Comparison of ENCODE assay signal across 16 cellular contexts in the genomic region with DNA sequence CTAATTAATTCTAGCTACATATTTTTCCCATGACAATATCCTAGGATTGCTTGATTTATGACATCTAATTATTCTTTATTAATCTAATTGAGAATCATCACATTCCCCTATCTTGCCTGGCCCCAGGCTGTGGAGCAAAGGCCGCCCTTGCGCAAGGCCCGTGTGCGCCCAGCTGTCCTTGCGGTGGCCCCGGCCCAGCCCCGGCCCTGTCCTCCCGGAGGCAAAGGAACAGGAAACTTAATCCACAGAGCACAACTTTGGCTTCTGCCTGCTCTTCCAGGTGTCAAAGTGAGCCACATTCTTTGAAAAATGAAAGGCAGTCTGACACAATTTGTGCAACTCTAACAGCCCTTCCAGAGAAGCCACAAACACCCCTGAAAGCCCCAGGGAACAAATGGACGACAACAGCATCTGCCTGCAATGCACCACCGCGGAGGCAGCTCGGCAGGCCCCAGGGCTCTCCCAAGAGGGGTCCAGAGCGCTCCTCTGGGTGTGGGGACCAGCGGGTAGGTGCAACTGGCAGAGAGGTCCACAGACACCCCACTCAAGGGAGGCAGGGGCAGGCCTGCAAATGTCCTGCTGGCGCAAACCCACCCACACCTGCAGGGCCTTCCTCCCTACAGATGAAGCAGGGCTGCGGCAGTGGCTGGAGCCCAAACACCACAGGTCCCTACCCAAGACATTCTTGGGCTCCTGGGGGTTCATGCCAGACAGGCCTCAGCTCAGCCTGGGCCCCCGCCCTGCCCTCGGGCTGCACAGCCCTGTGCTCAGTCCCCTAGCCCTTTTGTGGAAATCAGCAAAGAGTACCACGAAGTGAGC. TPM values are rescaled to one million over a fixed set of nuclear protein-coding genes. Genes with fewer than 3 reads are reported as not detected.
DNase-seq lines count a peak whose midpoint lies in the region; ATAC-seq, FAIRE-seq and TF ChIP-seq lines count a peak whose summit lies in the region.
"Had no signal": no experiment of that assay in that cellular context is flagged by ENCODE, and none has a peak within 500 bp of the region (broad histone marks: within the 10 kb centered on the region; RNA-seq: fewer than 3 reads in every experiment).

No MANE protein-coding gene starts in this region.

- H3K27ac Mint-ChIP-seq in activated T-helper 1 cell treated with anti-CD3 and anti-CD28 coated beads, Interleukin-12 subunit alpha, Interleukin-12 subunit beta, Interleukin-2, Interleukin-4 antibody, amounts not matched to agents 30 ng/mL and 10 ng/mL and 1 ng/mL, durations not matched to agents 14 hours and 24 hours and 36 hours, result no peak overlapping the region
- H3K27ac Mint-ChIP-seq: dendritic cell treated with granulocyte-macrophage colony-stimulating factor and Interleukin-4, amounts not matched to agents 40 ng/mL and 50 ng/mL, for 4 days; nephron had no signal

- TF ChIP-seq POLR2A in HepG2 (IDR thresholded peaks at IDR 0.05; ENCODE audit: insufficient read depth in 1 of 2, low read depth in 2 of 2, low read length in 2 of 2), result 0 out of 4 replicates have a peak, but pooled peaks of 1 of the 2 experiments have one; percentile 38

- no peaks in the 10 kb centered on the region for H3K36me3 ChIP-seq in HepG2 (replicated peaks in 1 of 2; ENCODE audit: control insufficient read depth in 1 of 2, insufficient read depth in 2 of 2, low read length in 2 of 2)
- no peaks in the 10 kb centered on the region for H3K36me3 ChIP-seq in upper lobe of right lung

- no peak for TF ChIP-seq RAD21 in HepG2 (CRISPR knock-in tag; IDR thresholded peaks at IDR 0.05)

- in situ Hi-C loops in HepG2 (cut with HindIII; ENCODE audit: extremely low pct_ligation_motif_present, low pct_unique_long_range_greater_than_20kb), result no loop called here

- H3K27me3 ChIP-seq in HepG2 (ENCODE audit: control insufficient read depth in 1 of 2, insufficient read depth in 2 of 2, low read length in 2 of 2) (no peaks in the 10 kb centered on the region), upper lobe of right lung (no peaks in the 10 kb centered on the region)
- H3K27me3 ChIP-seq: tibial nerve had no signal

- peaks cover 9% of the 10 kb centered on the region for H3K4me1 Mint-ChIP-seq in activated T-helper 1 cell treated with anti-CD3 and anti-CD28 coated beads, Interleukin-12 subunit alpha, Interleukin-12 subunit beta, Interleukin-2, Interleukin-4 antibody, amounts not matched to agents 30 ng/mL and 10 ng/mL and 1 ng/mL, durations not matched to agents 14 hours and 24 hours and 36 hours (ENCODE audit: low read depth)
- H3K4me1 Mint-ChIP-seq: nephron had no signal

- peak overlapping the region; percentile 83 for H3K4me2 ChIP-seq in HepG2 (ENCODE audit: low read depth, low read length)

- no peak for TF ChIP-seq CTCF in HepG2 (CRISPR knock-in tag; IDR thresholded peaks at IDR 0.05)
- no peak for TF ChIP-seq CTCF in upper lobe of right lung (IDR thresholded peaks at IDR 0.05)

- H3K4me3 Mint-ChIP-seq in activated T-helper 1 cell treated with anti-CD3 and anti-CD28 coated beads, Interleukin-12 subunit alpha, Interleukin-12 subunit beta, Interleukin-2, Interleukin-4 antibody, amounts not matched to agents 30 ng/mL and 10 ng/mL and 1 ng/mL, durations not matched to agents 14 hours and 24 hours and 36 hours, result no peak overlapping the region
- H3K4me3 Mint-ChIP-seq: dendritic cell treated with granulocyte-macrophage colony-stimulating factor and Interleukin-4, amounts not matched to agents 40 ng/mL and 50 ng/mL, for 4 days; nephron had no signal

- H3K9ac ChIP-seq in HepG2 (ENCODE audit: insufficient read depth, low read depth, low read length), result peak overlapping the region; percentile 69

- WGBS in HepG2 (ENCODE audit: low lambda C conversion rate), result 14% methylated on average over 9 of the region's 19 CpGs

- CTCF ChIA-PET in HepG2 (lab: Yijun Ruan, JAX; ENCODE audit: low intra/inter-chr PET ratio, low total read pairs), result no interaction called here

- no peaks in the 10 kb centered on the region for H3K9me3 Mint-ChIP-seq in activated T-helper 1 cell treated with anti-CD3 and anti-CD28 coated beads, Interleukin-12 subunit alpha, Interleukin-12 subunit beta, Interleukin-2, Interleukin-4 antibody, amounts not matched to agents 30 ng/mL and 10 ng/mL and 1 ng/mL, durations not matched to agents 14 hours and 24 hours and 36 hours

- ATAC-seq in HepG2 (peak; percentile 91), upper lobe of right lung (no peak), GM21515 (IDR thresholded peaks at IDR 0.05; ENCODE audit: unreplicated experiment) (no peak)

- no peaks in the 10 kb centered on the region for H3K79me2 ChIP-seq in HepG2 (ENCODE audit: insufficient read depth, low read length)

- FAIRE-seq in HepG2 (lab: Jason Lieb, UNC), result peak; percentile 82
- FAIRE-seq: GM18507 had no signal

- peak in 1 of 2 experiments; percentile 49; a peak in 2 of 4 replicates for TF ChIP-seq EP300 in HepG2 (IDR thresholded peaks at IDR 0.05; ENCODE audit: low read depth in 2 of 2, low read length in 2 of 2)
- no peak for TF ChIP-seq EP300 in HepG2 (CRISPR knock-in tag; IDR thresholded peaks at IDR 0.05; ENCODE audit: borderline replicate concordance)

- H3K27ac ChIP-seq in HepG2 (ENCODE audit: extremely low read length, insufficient read depth, low read length) (peak overlapping the region; percentile 77), upper lobe of right lung (no peak overlapping the region)
- H3K27ac ChIP-seq: tibial nerve had no signal

- H3K4me3 ChIP-seq in HepG2 (replicated peaks in 1 of 3; ENCODE audit: insufficient read depth in 1 of 3, low read depth in 2 of 3, low read length in 3 of 3) (peak overlapping the region; percentile 11 to 58 (median 34); a peak in 5 of 6 replicates), upper lobe of right lung (no peak overlapping the region)
- H3K4me3 ChIP-seq: tibial nerve had no signal

- H3K36me3 Mint-ChIP-seq in activated T-helper 1 cell treated with anti-CD3 and anti-CD28 coated beads, Interleukin-12 subunit alpha, Interleukin-12 subunit beta, Interleukin-2, Interleukin-4 antibody, amounts not matched to agents 30 ng/mL and 10 ng/mL and 1 ng/mL, durations not matched to agents 14 hours and 24 hours and 36 hours (ENCODE audit: low read depth), result no peaks in the 10 kb centered on the region

- POLR2A ChIA-PET in HepG2 (lab: Yijun Ruan, JAX), result interaction anchor here (0.5 to 1.8 kb wide), 4 partner anchors 8 to 125 kb away, joined by 3 to 12 read pairs (median 4); a partner anchor contains a TSS

- H3K9me3 ChIP-seq in HepG2 (ENCODE audit: low read length) (no peaks in the 10 kb centered on the region), upper lobe of right lung (no peaks in the 10 kb centered on the region)
- H3K9me3 ChIP-seq: tibial nerve had no signal

- DNase-seq in activated CD8-positive, alpha-beta memory T cell treated with anti-CD3 and anti-CD28 coated beads for 24 hours, result peak; percentile 45
- DNase-seq in activated CD8-positive, alpha-beta memory T cell treated with anti-CD3 and anti-CD28 coated beads, Interleukin-2, amount 50 U/mL, for 48 hours, result no peak
- peak; percentile 27 for DNase-seq in SKM-1 (lab: John Stamatoyannopoulos, UW; ENCODE audit: unreplicated experiment)
- peak; percentile 41 for DNase-seq in HepG2 (ENCODE audit: low spot score)
- peak; percentile 57 for DNase-seq in upper lobe of right lung
- DNase-seq in activated T-helper 1 cell treated with anti-CD3 and anti-CD28 coated beads, Interleukin-12 subunit alpha, Interleukin-12 subunit beta, Interleukin-2, Interleukin-4 antibody, amounts not matched to agents 30 ng/mL and 10 ng/mL and 1 ng/mL, durations not matched to agents 14 hours and 24 hours and 36 hours (ENCODE audit: low spot score), result no peak
- no peak for DNase-seq in DMS 273 treated with DMSO at 0.1 percent for 48 hours (lab: John Stamatoyannopoulos, UW)
- DNase-seq: amygdala, foreskin melanocyte, Kasumi-1, left colon had no signal

- H3K27me3 Mint-ChIP-seq in activated T-helper 1 cell treated with anti-CD3 and anti-CD28 coated beads, Interleukin-12 subunit alpha, Interleukin-12 subunit beta, Interleukin-2, Interleukin-4 antibody, amounts not matched to agents 30 ng/mL and 10 ng/mL and 1 ng/mL, durations not matched to agents 14 hours and 24 hours and 36 hours (ENCODE audit: insufficient read depth), result no peaks in the 10 kb centered on the region
- H3K27me3 Mint-ChIP-seq: dendritic cell treated with granulocyte-macrophage colony-stimulating factor and Interleukin-4, amounts not matched to agents 40 ng/mL and 50 ng/mL, for 4 days had no signal

- no TSS peak for BruUV-seq in HepG2 (replicated peaks; lab: Mats Ljungman, UMichigan)

- no peaks in the 10 kb centered on the region for H4K20me1 ChIP-seq in HepG2 (ENCODE audit: insufficient read depth, low read length)

- peak overlapping the region; percentile 83 for H2AFZ ChIP-seq in HepG2 (ENCODE audit: low read length)

- H3K4me1 ChIP-seq in HepG2 (ENCODE audit: insufficient read depth, low read length), result peaks cover 48% of the 10 kb centered on the region
- peaks cover 5% of the 10 kb centered on the region for H3K4me1 ChIP-seq in upper lobe of right lung
- H3K4me1 ChIP-seq: tibial nerve had no signal

- intact Hi-C loops in HepG2 (cut with micrococcal nuclease; ENCODE audit: unreplicated experiment), result loop anchor here (1.0 to 5.0 kb wide), 2 partner anchors 17 to 68 kb away; no protein-coding TSS in a partner anchor
- intact Hi-C loops in upper lobe of right lung (cut with DNase I), result no loop called here
- intact Hi-C loops in activated T-helper 1 cell treated with anti-CD3 and anti-CD28 coated beads, Interleukin-12 subunit alpha, Interleukin-12 subunit beta, Interleukin-2, Interleukin-4 antibody, amounts not matched to agents 30 ng/mL and 10 ng/mL and 1 ng/mL, durations not matched to agents 14 hours and 24 hours and 36 hours (cut with micrococcal nuclease), result no loop called here

RNA-seq across cellular contexts. Expression of a gene that starts 30.3 kb away (rescaled TPM):
- total RNA-seq in HepG2 (2016; rRNA removed; fragmentation: Illumina TruSeq; extraction: Trizol) (7.4 and 7.7 TPM in 2 replicates), upper lobe of right lung (7.8 TPM)
- total RNA-seq in HepG2 (2016; cell fraction: cytosol; rRNA removed; fragmentation: Illumina TruSeq; extraction: Trizol; ENCODE audit: low read depth), result 2.1 and 3.2 TPM in 2 replicates
- total RNA-seq in HepG2 (2016; cell fraction: insoluble cytoplasmic fraction; rRNA removed; fragmentation: Illumina TruSeq; extraction: Trizol), result 7.8 and 8.7 TPM in 2 replicates
- total RNA-seq in HepG2 (2016; cell fraction: membrane; rRNA removed; fragmentation: Illumina TruSeq; extraction: Trizol), result 4.1 and 4.4 TPM in 2 replicates
- 4.8 and 5.3 TPM in 2 replicates for total RNA-seq in HepG2 (2016; cell fraction: nucleus; rRNA removed; fragmentation: Illumina TruSeq; extraction: Trizol)
- 2.1 and 2.5 TPM in 2 replicates for polyA plus RNA-seq in HepG2 (2011; rRNA removed)
- 1.7 and 3.9 TPM in 2 replicates for polyA plus RNA-seq in HepG2 (2011; cell fraction: cytosol; rRNA removed)
- 4.7 and 6.8 TPM in 2 replicates for polyA plus RNA-seq in HepG2 (2011; cell fraction: nucleus; rRNA removed)
- 2.4 and 4.1 TPM in 2 replicates for polyA plus RNA-seq in HepG2 (2012)
- polyA plus RNA-seq in HepG2 (2016; cell fraction: cytosol; fragmentation: Illumina TruSeq; extraction: Trizol; ENCODE audit: low read depth), result 1.7 and 2.3 TPM in 2 replicates
- polyA plus RNA-seq in HepG2 (2016; cell fraction: insoluble cytoplasmic fraction; fragmentation: Illumina TruSeq; extraction: Trizol; ENCODE audit: low read depth), result 5.9 and 6.5 TPM in 2 replicates
- 2.8 and 3.1 TPM in 2 replicates for polyA plus RNA-seq in HepG2 (2016; cell fraction: membrane; fragmentation: Illumina TruSeq; extraction: Trizol; ENCODE audit: low read depth)
- polyA plus RNA-seq in HepG2 (2016; cell fraction: nucleus; fragmentation: Illumina TruSeq; extraction: Trizol; ENCODE audit: insufficient read depth, low read depth), result 4.2 and 7.0 TPM in 2 replicates
- polyA minus RNA-seq in HepG2 (2011; rRNA and poly(A)+ RNA removed; ENCODE audit: low replicate concordance), result 2.4 and 4.9 TPM in 2 replicates
- polyA minus RNA-seq in HepG2 (2011; cell fraction: cytosol; rRNA and poly(A)+ RNA removed), result 1.7 and 2.4 TPM in 2 replicates
- 0.75 and 1.8 TPM in 2 replicates for polyA minus RNA-seq in HepG2 (2011; cell fraction: nucleus; rRNA and poly(A)+ RNA removed)
- total RNA-seq in activated T-helper 1 cell treated with anti-CD3 and anti-CD28 coated beads, Interleukin-12 subunit alpha, Interleukin-12 subunit beta, Interleukin-2, Interleukin-4 antibody, amounts not matched to agents 30 ng/mL and 10 ng/mL and 1 ng/mL, durations not matched to agents 14 hours and 24 hours and 36 hours, result 20.6 and 21.5 TPM in 2 replicates

RNA-seq across cellular contexts. Expression of a gene that starts 30.3 kb away (rescaled TPM):
- total RNA-seq in HepG2 (2016; rRNA removed; fragmentation: Illumina TruSeq; extraction: Trizol), result 14.1 and 17.6 TPM in 2 replicates
- total RNA-seq in HepG2 (2016; cell fraction: cytosol; rRNA removed; fragmentation: Illumina TruSeq; extraction: Trizol; ENCODE audit: low read depth), result 2.4 and 2.6 TPM in 2 replicates
- 10.3 and 13.8 TPM in 2 replicates for total RNA-seq in HepG2 (2016; cell fraction: insoluble cytoplasmic fraction; rRNA removed; fragmentation: Illumina TruSeq; extraction: Trizol)
- 6.4 and 6.7 TPM in 2 replicates for total RNA-seq in HepG2 (2016; cell fraction: membrane; rRNA removed; fragmentation: Illumina TruSeq; extraction: Trizol)
- 15.1 and 15.3 TPM in 2 replicates for total RNA-seq in HepG2 (2016; cell fraction: nucleus; rRNA removed; fragmentation: Illumina TruSeq; extraction: Trizol)
- polyA plus RNA-seq in HepG2 (2011; rRNA removed), result 15.8 and 18.2 TPM in 2 replicates
- polyA plus RNA-seq in HepG2 (2011; cell fraction: cytosol; rRNA removed), result 8.3 and 9.5 TPM in 2 replicates
- polyA plus RNA-seq in HepG2 (2011; cell fraction: nucleus; rRNA removed), result 47.3 and 53.1 TPM in 2 replicates
- polyA plus RNA-seq in HepG2 (2012), result 11.3 and 11.9 TPM in 2 replicates
- 1.3 and 1.5 TPM in 2 replicates for polyA plus RNA-seq in HepG2 (2016; cell fraction: cytosol; fragmentation: Illumina TruSeq; extraction: Trizol; ENCODE audit: low read depth)
- 8.2 and 12.3 TPM in 2 replicates for polyA plus RNA-seq in HepG2 (2016; cell fraction: insoluble cytoplasmic fraction; fragmentation: Illumina TruSeq; extraction: Trizol; ENCODE audit: low read depth)
- 2.5 and 3.1 TPM in 2 replicates for polyA plus RNA-seq in HepG2 (2016; cell fraction: membrane; fragmentation: Illumina TruSeq; extraction: Trizol; ENCODE audit: low read depth)
- polyA plus RNA-seq in HepG2 (2016; cell fraction: nucleus; fragmentation: Illumina TruSeq; extraction: Trizol; ENCODE audit: insufficient read depth, low read depth), result 23.5 and 25.4 TPM in 2 replicates
- polyA minus RNA-seq in HepG2 (2011; rRNA and poly(A)+ RNA removed; ENCODE audit: low replicate concordance), result 46.0 and 112 TPM in 2 replicates
- 8.4 and 10.0 TPM in 2 replicates for polyA minus RNA-seq in HepG2 (2011; cell fraction: cytosol; rRNA and poly(A)+ RNA removed)
- polyA minus RNA-seq in HepG2 (2011; cell fraction: nucleus; rRNA and poly(A)+ RNA removed), result 21.9 and 23.7 TPM in 2 replicates
- total RNA-seq in upper lobe of right lung, result 20.5 TPM
- 22.2 and 24.1 TPM in 2 replicates for total RNA-seq in activated T-helper 1 cell treated with anti-CD3 and anti-CD28 coated beads, Interleukin-12 subunit alpha, Interleukin-12 subunit beta, Interleukin-2, Interleukin-4 antibody, amounts not matched to agents 30 ng/mL and 10 ng/mL and 1 ng/mL, durations not matched to agents 14 hours and 24 hours and 36 hours

Comparison
In these comparisons a context has a peak if more than half of its experiments do, and no peak if none do; other contexts are left out.
1. DNase-seq: peak in activated CD8-positive, alpha-beta memory T cell treated with anti-CD3 and anti-CD28 coated beads for 24 hours (single experiment), SKM-1 (single experiment), HepG2 (single experiment) and upper lobe of right lung (single experiment); none in activated CD8-positive, alpha-beta memory T cell treated with anti-CD3 and anti-CD28 coated beads, Interleukin-2, amount 50 U/mL, for 48 hours (single experiment), activated T-helper 1 cell treated with anti-CD3 and anti-CD28 coated beads, Interleukin-12 subunit alpha, Interleukin-12 subunit beta, Interleukin-2, Interleukin-4 antibody, amounts not matched to agents 30 ng/mL and 10 ng/mL and 1 ng/mL, durations not matched to agents 14 hours and 24 hours and 36 hours (single experiment) and DMS 273 treated with DMSO at 0.1 percent for 48 hours (single experiment).